Comparison of ENCODE assay signal across 23 cellular contexts in the genomic region with DNA sequence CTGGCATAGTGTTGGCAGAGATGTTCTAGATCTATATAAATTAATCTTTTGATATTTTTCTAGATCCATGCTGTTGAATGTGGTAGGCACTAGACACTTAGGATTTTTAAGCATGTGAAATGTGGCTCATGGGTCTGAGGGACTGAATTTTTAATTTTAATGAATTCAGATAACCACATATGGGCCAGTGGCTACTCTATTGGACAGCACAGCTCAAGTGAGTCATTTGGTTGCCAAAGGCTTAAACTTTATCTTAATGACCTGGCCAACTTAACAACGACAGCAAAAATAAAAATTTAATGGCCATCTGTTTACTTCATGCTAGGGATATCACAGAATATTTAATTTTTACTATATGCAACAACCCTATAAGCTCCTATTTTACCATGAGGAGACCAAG.
"Had no signal": no experiment of that assay in that cellular context is flagged by ENCODE, and none has a peak within 500 bp of the region (broad histone marks: within the 10 kb centered on the region; RNA-seq: fewer than 3 reads in every experiment).

No MANE protein-coding gene starts in this region.

- H3K27ac Mint-ChIP-seq: T-cell had no signal

- H3K36me3 Mint-ChIP-seq: T-cell had no signal

- H3K4me2 ChIP-seq: SK-N-SH had no signal

- H3K9ac ChIP-seq: SK-N-SH had no signal

- H3K9me3 ChIP-seq: SK-N-SH had no signal

- ATAC-seq: HepG2, T-cell had no signal

- FAIRE-seq: HepG2, RCC 7860 had no signal

- H3K4me1 Mint-ChIP-seq: T-cell had no signal

- H3K27me3 Mint-ChIP-seq: T-cell had no signal

- H3K4me3 Mint-ChIP-seq: T-cell had no signal

- H3K27ac ChIP-seq: RWPE1 had no signal

- DNase-seq: IMR-90, Karpas-422, KG1, MM.1S, NCI-H1092 treated with DMSO at 0.1 percent for 48 hours, NCI-H1436, NCI-H187, NCI-H2029, NCI-H2081 treated with DMSO at 0.1 percent for 48 hours, NCI-H2171, NCI-H226, NCI-H446, NCI-H510A, NCI-H524 treated with DMSO at 0.1 percent for 48 hours, NCI-H69, NCI-H774, SHP77, SK-N-SH, SW 1271, T-cell had no signal
